27 cellular contexts compared by ENCODE assay signal in the genomic region with DNA sequence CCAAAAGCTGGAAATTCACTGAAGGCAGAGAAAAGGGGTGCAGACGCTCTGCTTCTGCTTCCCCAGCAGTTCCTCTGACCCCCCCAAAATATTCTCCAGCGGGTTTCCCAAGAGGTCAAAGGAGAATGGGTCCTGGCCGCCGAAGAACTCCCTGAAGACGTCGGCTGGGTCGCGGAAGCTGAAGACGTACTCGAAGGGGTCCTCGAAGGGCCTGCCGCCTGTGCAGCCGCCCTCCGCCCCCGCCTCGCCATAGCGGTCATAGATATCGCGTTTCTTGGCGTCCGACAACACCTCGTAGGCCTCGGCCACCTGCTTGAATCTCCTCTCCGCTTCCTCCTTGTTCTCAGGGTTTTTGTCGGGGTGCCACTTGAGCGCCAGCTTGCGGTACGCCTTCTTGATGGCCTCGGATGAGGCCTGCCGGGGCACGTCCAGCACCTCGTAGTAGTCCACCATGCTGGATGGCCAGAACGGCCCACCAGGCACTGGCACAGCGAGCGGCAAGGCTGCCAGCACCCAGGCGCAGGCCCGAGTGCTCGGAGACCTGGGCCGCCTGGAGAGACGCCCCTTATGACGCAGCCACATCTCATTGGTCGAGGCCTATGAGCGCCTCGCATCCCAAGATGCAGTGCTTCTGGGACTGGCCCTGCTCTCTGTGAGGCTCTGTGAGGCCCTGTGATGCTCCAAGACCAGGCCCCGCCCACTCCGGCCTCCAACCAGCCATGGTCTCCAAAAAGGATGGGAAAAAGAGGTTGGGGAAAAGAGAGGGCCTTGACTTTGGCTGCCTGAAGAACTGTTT. TPM values are rescaled to one million over a fixed set of nuclear protein-coding genes. Genes with fewer than 3 reads are reported as not detected.
"Had no signal": no experiment of that assay in that cellular context is flagged by ENCODE, and none has a peak within 500 bp of the region (broad histone marks: within the 10 kb centered on the region; RNA-seq: fewer than 3 reads in every experiment).

No MANE protein-coding gene starts in this region.

- H3K9me3 ChIP-seq: SJSA1 had no signal

- H3K4me1 ChIP-seq: SJSA1 had no signal

- DNase-seq: KBM-7, NCI-H1092, NCI-H1105 treated with DMSO at 0.1 percent for 48 hours, NCI-H1417 treated with DMSO at 0.1 percent for 48 hours, NCI-H146, NCI-H1694 treated with DMSO at 0.1 percent for 48 hours, NCI-H1930, NCI-H2081, NCI-H2107, NCI-H226, NCI-H446, NCI-H510A, NCI-H524 treated with DMSO at 0.1 percent for 48 hours, NCI-H69, NCI-H774, PC-3, SIG-M5 had no signal

- H3K4me3 ChIP-seq: SJSA1, SK-N-MC had no signal

- ATAC-seq: Panc1, PC-3 had no signal

- H3K27ac ChIP-seq: HL-60, RWPE1, SJSA1, SK-N-MC had no signal

- FAIRE-seq: HTR-8/SVneo had no signal

- H3K36me3 ChIP-seq: SJSA1 had no signal

- H3K27me3 ChIP-seq: SJSA1 had no signal

RNA-seq across cellular contexts. Expression of gene UGT1A3, which starts 14.8 kb away (rescaled TPM):
- total RNA-seq: LHCN-M2, MCF 10A, OCI-LY7, PC-3, SJSA1 had no signal
- polyA plus RNA-seq: IgD-negative memory B cell had no signal

RNA-seq across cellular contexts. Expression of gene UGT1A1, which starts 16.4 kb away (rescaled TPM):
- total RNA-seq: LHCN-M2, MCF 10A, OCI-LY7, SJSA1 had no signal
- polyA plus RNA-seq: IgD-negative memory B cell had no signal

RNA-seq across cellular contexts. Expression of gene UGT1A4, which starts 25.1 kb away (rescaled TPM):
- total RNA-seq: LHCN-M2, MCF 10A, OCI-LY7, PC-3, SJSA1 had no signal
- polyA plus RNA-seq: IgD-negative memory B cell had no signal

RNA-seq across cellular contexts. Expression of gene UGT1A5, which starts 31.0 kb away (rescaled TPM):
- total RNA-seq: LHCN-M2, MCF 10A, OCI-LY7, PC-3, SJSA1 had no signal
- polyA plus RNA-seq: IgD-negative memory B cell had no signal

RNA-seq across cellular contexts. Expression of gene MROH2A, which starts 34.5 kb away (rescaled TPM):
- total RNA-seq: LHCN-M2, MCF 10A, OCI-LY7, PC-3, SJSA1 had no signal
- polyA plus RNA-seq: IgD-negative memory B cell had no signal
